1 cellular context compared by ENCODE assay signal in genomic region chr10:110268442-110268841, GRCh38.
TF ChIP-seq lines count a peak whose summit lies in the region.

No MANE protein-coding gene starts in this region.

TF ChIP-seq in HepG2, 621 proteins besides CTCF, POLR2A, EP300 and RAD21 (continued from another document):
- TF ChIP-seq PLSCR1 (CRISPR knock-in tag; IDR thresholded peaks at IDR 0.05; ENCODE audit: borderline replicate concordance) = no peak
